8 cellular contexts compared by ENCODE assay signal in genomic region chr7:25857376-25858067, GRCh38.
DNase-seq lines count a peak whose midpoint lies in the region; ATAC-seq and TF ChIP-seq lines count a peak whose summit lies in the region.

No MANE protein-coding gene starts in this region.

- TF ChIP-seq CTCF in astrocyte of the spinal cord (IDR thresholded peaks at IDR 0.05; ENCODE audit: low read depth, low read length), result no peak
- no peak for TF ChIP-seq CTCF in nephron progenitor cell (IDR thresholded peaks at IDR 0.05)

- peaks cover 13% of the 10 kb centered on the region for H3K27me3 Mint-ChIP-seq in nephron progenitor cell (ENCODE audit: low read depth, poor library complexity)

- H3K36me3 Mint-ChIP-seq in nephron progenitor cell (ENCODE audit: low read depth), result no peaks in the 10 kb centered on the region

- DNase-seq in Daoy (ENCODE audit: low read depth) (peak; percentile 85), NCI-H1417 treated with DMSO at 0.1 percent for 48 hours (lab: John Stamatoyannopoulos, UW) (peak; percentile 94), astrocyte of the spinal cord (ENCODE audit: low read depth, low spot score) (no peak), nephron progenitor cell (peak; percentile 74), Ammon's horn (ENCODE audit: low spot score) (no peak), AG08396 (ENCODE audit: low spot score) (no peak), head of caudate nucleus (no peak)

- H3K4me3 ChIP-seq in astrocyte of the spinal cord (ENCODE audit: low read depth, low read length), result peak overlapping the region; percentile 55

- in situ Hi-C loops in astrocyte of the spinal cord (cut with HindIII; ENCODE audit: low sequenced_read_pairs), result no loop called here

- intact Hi-C loops in head of caudate nucleus (cut with DNase I), result no loop called here

- no peak overlapping the region for H3K27ac Mint-ChIP-seq in nephron progenitor cell

- peaks cover 24% of the 10 kb centered on the region for H3K4me1 Mint-ChIP-seq in nephron progenitor cell

- no peak overlapping the region for H3K4me3 Mint-ChIP-seq in nephron progenitor cell

- ATAC-seq in GM21825 (IDR thresholded peaks at IDR 0.05; ENCODE audit: unreplicated experiment), result no peak

- no peaks in the 10 kb centered on the region for H3K9me3 Mint-ChIP-seq in nephron progenitor cell

Comparison
In these comparisons a context has a peak if more than half of its experiments do, and no peak if none do; other contexts are left out.
1. DNase-seq: peak in Daoy (single experiment), NCI-H1417 treated with DMSO at 0.1 percent for 48 hours (single experiment) and nephron progenitor cell (single experiment); none in astrocyte of the spinal cord (single experiment), Ammon's horn (single experiment), AG08396 (single experiment) and head of caudate nucleus (0 of 42).